Comparison of ENCODE assay signal across 8 cellular contexts in genomic region chr17:82320956-82321927, GRCh38. TPM values are rescaled to one million over a fixed set of nuclear protein-coding genes. Genes with fewer than 3 reads are reported as not detected.
A peak's percentile ranks its signal among the peaks of the same experiment; 100 is the strongest.
DNase-seq lines count a peak whose midpoint lies in the region; ATAC-seq and TF ChIP-seq lines count a peak whose summit lies in the region.

No MANE protein-coding gene starts in this region.

- H3K27ac Mint-ChIP-seq in IgD-negative memory B cell, result peak overlapping the region in 2 of 3 donors; percentile 65 to 97
- peak overlapping the region; percentile 98 for H3K27ac Mint-ChIP-seq in activated CD8-positive, alpha-beta T cell treated with anti-CD3 and anti-CD28 coated beads for 36 hours
- no peak overlapping the region for H3K27ac Mint-ChIP-seq in endodermal cell

- peak; percentile 24 for ATAC-seq in activated CD8-positive, alpha-beta T cell treated with anti-CD3 and anti-CD28 coated beads for 36 hours
- no peak for ATAC-seq in GM18520 (IDR thresholded peaks at IDR 0.05; ENCODE audit: unreplicated experiment)

- CTCF ChIA-PET in activated CD8-positive, alpha-beta T cell treated with anti-CD3 and anti-CD28 coated beads for 36 hours (lab: Charles Lee), result interaction anchor here (0.6 to 3.5 kb wide), 28 partner anchors 9 to 292 kb away, joined by 3 to 68 read pairs (median 4); partner anchors contain the start of genes SECTM1 and SLC16A3

- no peaks in the 10 kb centered on the region for H3K9me3 ChIP-seq in endodermal cell (ENCODE audit: control insufficient read depth, low read length)

- H3K4me1 Mint-ChIP-seq in IgD-negative memory B cell (peaks cover 3 to 4% (median 3%) of the 10 kb centered on the region in 3 donors), endodermal cell (no peaks in the 10 kb centered on the region)
- H3K4me1 Mint-ChIP-seq in activated CD8-positive, alpha-beta T cell treated with anti-CD3 and anti-CD28 coated beads for 36 hours (ENCODE audit: low read depth), result peaks cover 32% of the 10 kb centered on the region

- POLR2A ChIA-PET in activated CD8-positive, alpha-beta T cell treated with anti-CD3 and anti-CD28 coated beads for 36 hours (lab: Charles Lee), result interaction anchor here (0.7 to 4.0 kb wide), 11 partner anchors 11 to 136 kb away, joined by 3 to 22 read pairs (median 6); partner anchors contain the start of genes CSNK1D and SECTM1

- H3K4me3 Mint-ChIP-seq in IgD-negative memory B cell (peak overlapping the region; percentile 65 to 83 (median 78)), endodermal cell (no peak overlapping the region)
- H3K4me3 Mint-ChIP-seq in activated CD8-positive, alpha-beta T cell treated with anti-CD3 and anti-CD28 coated beads for 36 hours, result peak overlapping the region; percentile 83

- H3K27me3 ChIP-seq in endodermal cell (ENCODE audit: control insufficient read depth, insufficient read depth, low read length, poor library complexity, severe bottlenecking) (no peaks in the 10 kb centered on the region), rectal smooth muscle tissue (ENCODE audit: control insufficient read depth, insufficient read depth, low read length) (peaks cover 5% of the 10 kb centered on the region)

- H3K9ac ChIP-seq in endodermal cell (ENCODE audit: extremely low read depth, low read length, poor library complexity, severe bottlenecking) (no peak overlapping the region), rectal smooth muscle tissue (ENCODE audit: low read length) (no peak overlapping the region)

- H3K4me1 ChIP-seq in endodermal cell (ENCODE audit: control insufficient read depth, insufficient read depth, low read length), result no peaks in the 10 kb centered on the region
- H3K4me1 ChIP-seq in rectal smooth muscle tissue (ENCODE audit: control insufficient read depth, insufficient read depth, low read length), result no peaks in the 10 kb centered on the region

- peak; percentile 100 for TF ChIP-seq CTCF in activated CD8-positive, alpha-beta T cell treated with anti-CD3 and anti-CD28 coated beads for 36 hours (IDR thresholded peaks at IDR 0.05)
- peak; percentile 96 for TF ChIP-seq CTCF in endodermal cell (conservative IDR thresholded peaks at IDR 0.05)

- H3K27ac ChIP-seq in endodermal cell (ENCODE audit: low read depth, low read length) (no peak overlapping the region), rectal smooth muscle tissue (ENCODE audit: low read depth, low read length) (no peak overlapping the region)

- intact Hi-C loops in activated CD8-positive, alpha-beta T cell treated with anti-CD3 and anti-CD28 coated beads for 36 hours (cut with micrococcal nuclease), result loop anchor here (5.0 kb wide), 1 partner anchor 79 kb away; no protein-coding TSS in a partner anchor

- 59 to 60% methylated on average over 43 to 65 of the region's 65 CpGs for WGBS in endodermal cell (ENCODE audit: insufficient coverage in 1 of 2, insufficient read length in 1 of 2), 2 experiments

- no peaks in the 10 kb centered on the region for H3K36me3 Mint-ChIP-seq in IgD-negative memory B cell
- peaks cover 12% of the 10 kb centered on the region for H3K36me3 Mint-ChIP-seq in activated CD8-positive, alpha-beta T cell treated with anti-CD3 and anti-CD28 coated beads for 36 hours (ENCODE audit: low read depth)
- H3K36me3 Mint-ChIP-seq in endodermal cell (ENCODE audit: low read depth), result no peaks in the 10 kb centered on the region

- H3K27me3 Mint-ChIP-seq in IgD-negative memory B cell (peaks cover 12% of the 10 kb centered on the region), endodermal cell (ENCODE audit: insufficient read depth) (no peaks in the 10 kb centered on the region)
- no peaks in the 10 kb centered on the region for H3K27me3 Mint-ChIP-seq in activated CD8-positive, alpha-beta T cell treated with anti-CD3 and anti-CD28 coated beads for 36 hours

- H3K4me3 ChIP-seq in endodermal cell (ENCODE audit: low read length) (no peak overlapping the region), rectal smooth muscle tissue (ENCODE audit: low read length) (peak overlapping the region; percentile 30)

- H3K36me3 ChIP-seq in endodermal cell (ENCODE audit: control insufficient read depth, insufficient read depth, low read length) (no peaks in the 10 kb centered on the region), rectal smooth muscle tissue (ENCODE audit: control insufficient read depth, insufficient read depth, low read length) (no peaks in the 10 kb centered on the region)

- DNase-seq in AG20443 (ENCODE audit: low spot score) (peak; percentile 72), endodermal cell (peak; percentile 87), mucosa of gallbladder (ENCODE audit: low spot score) (no peak), NCI-H2081 treated with DMSO at 0.1 percent for 48 hours (lab: John Stamatoyannopoulos, UW) (no peak)
- peak; percentile 96 for DNase-seq in activated CD8-positive, alpha-beta T cell treated with anti-CD3 and anti-CD28 coated beads for 36 hours

- H3K9me3 Mint-ChIP-seq in IgD-negative memory B cell (no peaks in the 10 kb centered on the region), endodermal cell (no peaks in the 10 kb centered on the region)
- H3K9me3 Mint-ChIP-seq in activated CD8-positive, alpha-beta T cell treated with anti-CD3 and anti-CD28 coated beads for 36 hours, result no peaks in the 10 kb centered on the region

RNA-seq across cellular contexts. Expression of gene CD7, which starts 3.8 kb away (rescaled TPM):
- 4.4 TPM for polyA plus RNA-seq in IgD-negative memory B cell
- total RNA-seq in activated CD8-positive, alpha-beta T cell treated with anti-CD3 and anti-CD28 coated beads for 36 hours, result 100 to 1,000 TPM; 289 to 292 TPM
- under 1 TPM; 0.55 to 0.80 TPM for total RNA-seq in endodermal cell
- polyA plus RNA-seq in endodermal cell (2013, experiment 1 of 2), result 0.75 TPM
- polyA plus RNA-seq in endodermal cell (2013, experiment 2 of 2), result 0.58 TPM
- total RNA-seq in mucosa of gallbladder, result 12.0 TPM

RNA-seq across cellular contexts. Expression of gene SECTM1, which starts 12.3 kb away (rescaled TPM):
- 0.83 TPM for polyA plus RNA-seq in IgD-negative memory B cell
- under 1 TPM; 0.45 to 0.50 TPM for total RNA-seq in activated CD8-positive, alpha-beta T cell treated with anti-CD3 and anti-CD28 coated beads for 36 hours
- not detected for total RNA-seq in endodermal cell
- 0.50 TPM for polyA plus RNA-seq in endodermal cell (2013, experiment 1 of 2)
- 0.12 TPM for polyA plus RNA-seq in endodermal cell (2013, experiment 2 of 2)
- 8.5 TPM for total RNA-seq in mucosa of gallbladder

RNA-seq across cellular contexts. Expression of gene TEX19, which starts 37.8 kb away (rescaled TPM):
- polyA plus RNA-seq in IgD-negative memory B cell, result 0.36 TPM
- not detected for total RNA-seq in activated CD8-positive, alpha-beta T cell treated with anti-CD3 and anti-CD28 coated beads for 36 hours
- under 1 TPM; 0.46 to 0.48 TPM for total RNA-seq in endodermal cell
- 0.32 TPM for polyA plus RNA-seq in endodermal cell (2013, experiment 1 of 2)
- 0.12 TPM for polyA plus RNA-seq in endodermal cell (2013, experiment 2 of 2)
- not detected for total RNA-seq in mucosa of gallbladder

RNA-seq across cellular contexts. Expression of gene CSNK1D, which starts 47.7 kb away (rescaled TPM):
- polyA plus RNA-seq in IgD-negative memory B cell, result 78.3 TPM
- 10 to 100 TPM; 90.6 to 97.0 TPM for total RNA-seq in activated CD8-positive, alpha-beta T cell treated with anti-CD3 and anti-CD28 coated beads for 36 hours
- total RNA-seq in endodermal cell (100 to 1,000 TPM; 104 to 143 TPM), mucosa of gallbladder (161 TPM)
- polyA plus RNA-seq in endodermal cell (2013, experiment 1 of 2), result 101 TPM
- 74.7 TPM for polyA plus RNA-seq in endodermal cell (2013, experiment 2 of 2)

RNA-seq across cellular contexts. Expression of gene UTS2R, which starts 50.3 kb away (rescaled TPM):
- polyA plus RNA-seq in IgD-negative memory B cell, result not detected
- total RNA-seq in activated CD8-positive, alpha-beta T cell treated with anti-CD3 and anti-CD28 coated beads for 36 hours, result not detected
- under 1 TPM in 1 of 2 donors, not detected in 1; 0.40 TPM for total RNA-seq in endodermal cell
- 0.53 TPM for polyA plus RNA-seq in endodermal cell (2013, experiment 1 of 2)
- polyA plus RNA-seq in endodermal cell (2013, experiment 2 of 2), result 0.54 TPM
- not detected for total RNA-seq in mucosa of gallbladder

Comparison
In these comparisons a context has a peak if more than half of its experiments do, and no peak if none do; other contexts are left out.
1. DNase-seq: peak in AG20443 (single experiment), activated CD8-positive, alpha-beta T cell treated with anti-CD3 and anti-CD28 coated beads for 36 hours (single experiment) and endodermal cell (single experiment); none in mucosa of gallbladder (single experiment) and NCI-H2081 treated with DMSO at 0.1 percent for 48 hours (single experiment).
2. RNA of gene CD7, which starts 3.8 kb away (total RNA-seq): 289 to 292 TPM in activated CD8-positive, alpha-beta T cell treated with anti-CD3 and anti-CD28 coated beads for 36 hours; 12.0 TPM in mucosa of gallbladder (single experiment) and 0.55 to 0.80 TPM in endodermal cell; every median in the first group is over 10 times any median in the second.